Comparison of ENCODE assay signal across 1 cellular context in genomic region chr16:27367463-27368357, GRCh38.
A peak's percentile ranks its signal among the peaks of the same experiment; 100 is the strongest.
TF ChIP-seq lines count a peak whose summit lies in the region.

No MANE protein-coding gene starts in this region.

TF ChIP-seq in K562, 482 proteins besides CTCF, POLR2A, EP300 and RAD21 (continued from another document and continues in another):
- TF ChIP-seq ZNF316 (IDR thresholded peaks at IDR 0.05) (no peak), ZFP30 (CRISPR knock-in tag; IDR thresholded peaks at IDR 0.05; ENCODE audit: borderline replicate concordance) (no peak), PYGO2 (tag; IDR thresholded peaks at IDR 0.05) (no peak), NFYB (IDR thresholded peaks at IDR 0.05; ENCODE audit: extremely low read depth, insufficient read length) (no peak), ZNF174 (CRISPR knock-in tag; IDR thresholded peaks at IDR 0.05) (no peak), RBM25 (IDR thresholded peaks at IDR 0.05; ENCODE audit: low read depth, low read length, severe bottlenecking) (peak; percentile 60), ZNF766 (CRISPR knock-in tag; conservative IDR thresholded peaks at IDR 0.05) (no peak), ZNF24 (IDR thresholded peaks at IDR 0.05) (peak; percentile 53; the same call in 1 of the 2 replicates), BRD9 (IDR thresholded peaks at IDR 0.05; ENCODE audit: low read depth, partially characterized antibody) (peak; percentile 53), CBFB (CRISPR knock-in tag; IDR thresholded peaks at IDR 0.05) (no peak), ZNF280B (CRISPR knock-in tag; IDR thresholded peaks at IDR 0.05) (no peak), ARID2 (IDR thresholded peaks at IDR 0.05) (peak; percentile 49; the same call in 1 of the 2 replicates), CBFA2T3 (IDR thresholded peaks at IDR 0.05) (peak; percentile 45; the same call in 1 of the 2 replicates), KLF1 (tag; IDR thresholded peaks at IDR 0.05) (peak; percentile 52; the same call in 1 of the 2 replicates), ZNF699 (CRISPR knock-in tag; IDR thresholded peaks at IDR 0.05; ENCODE audit: insufficient replicate concordance) (no peak), SRSF7 (optimal IDR thresholded peaks at IDR 0.05; ENCODE audit: low read depth, low read length) (no peak), FOXP1 (CRISPR knock-in tag; IDR thresholded peaks at IDR 0.05) (no peak), GABPA (tag; conservative IDR thresholded peaks at IDR 0.05; ENCODE audit: low read depth) (no peak), MECOM (CRISPR knock-in tag; IDR thresholded peaks at IDR 0.05) (no peak), RFX1 (IDR thresholded peaks at IDR 0.05) (no peak), ZC3H4 (CRISPR knock-in tag; IDR thresholded peaks at IDR 0.05; ENCODE audit: borderline replicate concordance) (no peak), PTBP1 (IDR thresholded peaks at IDR 0.05; ENCODE audit: low read depth, low read length) (0 out of 2 replicates have a peak, but pooled peaks have one; percentile 61), NFATC3 (IDR thresholded peaks at IDR 0.05) (no peak), ZBTB8A (IDR thresholded peaks at IDR 0.05; ENCODE audit: partially characterized antibody) (no peak), SMAD3 (CRISPR knock-in tag; conservative IDR thresholded peaks at IDR 0.05) (no peak), ZNF184 (CRISPR knock-in tag; IDR thresholded peaks at IDR 0.05) (no peak), MLLT1 (IDR thresholded peaks at IDR 0.05) (no peak), JUN (IDR thresholded peaks at IDR 0.05; ENCODE audit: borderline replicate concordance, low read depth, low read length) (no peak), JUN (CRISPR knock-in tag; IDR thresholded peaks at IDR 0.05; ENCODE audit: borderline replicate concordance) (no peak), CTBP1 (IDR thresholded peaks at IDR 0.05; ENCODE audit: borderline replicate concordance) (peak; percentile 67; the same call in 1 of the 2 replicates), RBFOX2 (IDR thresholded peaks at IDR 0.05; ENCODE audit: low read depth, low read length) (no peak), E2F6 (IDR thresholded peaks at IDR 0.05; ENCODE audit: borderline replicate concordance in 1 of 2, extremely low read depth in 1 of 2, insufficient read depth in 1 of 2, insufficient read length in 1 of 2, low read depth in 1 of 2, low read length in 1 of 2, poor library complexity in 1 of 2, severe bottlenecking in 1 of 2) (peak in 1 of 2 experiments; percentile 67), AFF4 (CRISPR knock-in tag; IDR thresholded peaks at IDR 0.05) (no peak), HOMEZ (CRISPR knock-in tag; IDR thresholded peaks at IDR 0.05) (no peak), ZC3H11A (IDR thresholded peaks at IDR 0.05; ENCODE audit: low read depth, low read length) (0 out of 2 replicates have a peak, but pooled peaks have one; percentile 28), MXI1 (IDR thresholded peaks at IDR 0.05; ENCODE audit: low read depth, low read length) (no peak), ZNF57 (CRISPR knock-in tag; IDR thresholded peaks at IDR 0.05) (no peak), MYC (IDR thresholded peaks at IDR 0.05; ENCODE audit: low read depth, low read length) (0 out of 2 replicates have a peak, but pooled peaks have one; percentile 24), MYC (CRISPR knock-in tag; IDR thresholded peaks at IDR 0.05; ENCODE audit: borderline replicate concordance, low read depth) (no peak), DEAF1 (CRISPR knock-in tag; IDR thresholded peaks at IDR 0.05) (peak; percentile 58; the same call in 1 of the 2 replicates), CUX1 (CRISPR knock-in tag; IDR thresholded peaks at IDR 0.05) (no peak), ZNF444 (CRISPR knock-in tag; IDR thresholded peaks at IDR 0.05) (no peak), ZNF655 (CRISPR knock-in tag; IDR thresholded peaks at IDR 0.05) (no peak), NEUROD1 (IDR thresholded peaks at IDR 0.05; ENCODE audit: borderline replicate concordance, low read depth, low read length, partially characterized antibody) (no peak), RCOR1 (IDR thresholded peaks at IDR 0.05; ENCODE audit: borderline replicate concordance in 1 of 2, low read depth in 2 of 2, low read length in 2 of 2) (peak in 1 of 2 experiments; percentile 69; a peak in 1 of 4 replicates)
